15 cellular contexts compared by ENCODE assay signal in the genomic region with DNA sequence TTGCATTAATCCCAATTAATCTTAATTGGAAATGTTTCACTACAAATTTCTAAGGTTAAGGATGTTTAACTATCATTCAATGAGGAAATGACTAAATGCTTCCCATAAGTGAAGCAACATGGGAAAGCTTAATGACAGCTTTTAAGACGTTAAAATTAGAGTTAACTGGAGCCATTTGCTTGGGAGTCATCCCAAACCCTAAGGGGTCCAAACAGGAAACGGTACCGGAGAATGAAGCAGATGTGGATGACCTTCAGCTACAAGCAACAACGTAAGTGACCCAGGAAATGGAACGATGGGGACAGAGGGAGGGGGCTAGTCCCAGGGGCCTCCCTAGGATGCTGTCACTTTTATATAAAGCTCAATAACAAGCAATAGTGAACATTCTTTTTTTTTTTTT.
DNase-seq lines count a peak whose midpoint lies in the region; ATAC-seq and TF ChIP-seq lines count a peak whose summit lies in the region.
"Had no signal": no experiment of that assay in that cellular context is flagged by ENCODE, and none has a peak within 500 bp of the region (broad histone marks: within the 10 kb centered on the region; RNA-seq: fewer than 3 reads in every experiment).

No MANE protein-coding gene starts in this region.

- no peak overlapping the region for H3K4me3 ChIP-seq in CD8-positive, alpha-beta memory T cell (ENCODE audit: low read length)
- H3K4me3 ChIP-seq in spleen, result no peak overlapping the region
- H3K4me3 ChIP-seq: pancreas had no signal

- intact Hi-C loops in left ventricle myocardium superior (cut with micrococcal nuclease), result no loop called here
- intact Hi-C loops in spleen (cut with DNase I; ENCODE audit: low total_unique reads), result no loop called here

- H3K4me1 ChIP-seq in CD8-positive, alpha-beta memory T cell (ENCODE audit: insufficient read depth, low read length), result peaks cover 65% of the 10 kb centered on the region
- peaks cover 32 to 100% (median 82%) of the 10 kb centered on the region in 6 donors for H3K4me1 ChIP-seq in spleen

- no peak for ATAC-seq in T-helper 17 cell
- peak; percentile 28 for ATAC-seq in left ventricle myocardium superior
- no peak for ATAC-seq in GM21515 (IDR thresholded peaks at IDR 0.05; ENCODE audit: unreplicated experiment)
- ATAC-seq: stimulated activated naive CD8-positive, alpha-beta T cell treated with anti-CD3 and anti-CD28 coated beads, Interleukin-15, amount 100 ng/mL, for 72 hours had no signal

- TF ChIP-seq POLR2A in spleen (IDR thresholded peaks at IDR 0.05), result no peak

- POLR2A ChIA-PET in CD8-positive, alpha-beta memory T cell (lab: Charles Lee), result interaction anchor here (0.6 kb wide), 1 partner anchor 16 kb away, joined by 3 read pairs; no protein-coding TSS in a partner anchor

- H3K4me3 Mint-ChIP-seq in CD8-positive, alpha-beta memory T cell, result peak overlapping the region in 1 of 7 donors; percentile 39
- no peak overlapping the region for H3K4me3 Mint-ChIP-seq in T-helper 17 cell
- H3K4me3 Mint-ChIP-seq: activated CD4-positive, alpha-beta memory T cell treated with anti-CD3 and anti-CD28 coated beads for 36 hours; stimulated activated naive CD8-positive, alpha-beta T cell treated with anti-CD3 and anti-CD28 coated beads, Interleukin-15, amount 100 ng/mL, for 72 hours had no signal

- no peaks in the 10 kb centered on the region for H3K27me3 Mint-ChIP-seq in CD8-positive, alpha-beta memory T cell
- no peaks in the 10 kb centered on the region for H3K27me3 Mint-ChIP-seq in T-helper 17 cell
- H3K27me3 Mint-ChIP-seq: activated CD4-positive, alpha-beta memory T cell treated with anti-CD3 and anti-CD28 coated beads for 36 hours; stimulated activated naive CD8-positive, alpha-beta T cell treated with anti-CD3 and anti-CD28 coated beads, Interleukin-15, amount 100 ng/mL, for 72 hours had no signal

- H3K9me3 Mint-ChIP-seq in CD8-positive, alpha-beta memory T cell, result no peaks in the 10 kb centered on the region
- H3K9me3 Mint-ChIP-seq: activated CD4-positive, alpha-beta memory T cell treated with anti-CD3 and anti-CD28 coated beads for 36 hours; stimulated activated naive CD8-positive, alpha-beta T cell treated with anti-CD3 and anti-CD28 coated beads, Interleukin-15, amount 100 ng/mL, for 72 hours had no signal

- TF ChIP-seq CTCF in spleen (IDR thresholded peaks at IDR 0.05 in 8 of 11, conservative IDR thresholded peaks at IDR 0.05 in 3 of 11), result no peak

- H3K27ac Mint-ChIP-seq in CD8-positive, alpha-beta memory T cell, result peak overlapping the region in 7 of 8 donors; percentile 32 to 90 (median 85)
- H3K27ac Mint-ChIP-seq in T-helper 17 cell, result peak overlapping the region; percentile 88
- H3K27ac Mint-ChIP-seq: activated CD4-positive, alpha-beta memory T cell treated with anti-CD3 and anti-CD28 coated beads for 36 hours had no signal

- H3K27me3 ChIP-seq in CD8-positive, alpha-beta memory T cell (ENCODE audit: insufficient read depth, low read length, poor library complexity, severe bottlenecking), result no peaks in the 10 kb centered on the region
- H3K27me3 ChIP-seq in spleen (replicated peaks in 1 of 7), result no peaks in the 10 kb centered on the region
- H3K27me3 ChIP-seq: pancreas had no signal

- peaks cover 17% of the 10 kb centered on the region for H3K36me3 ChIP-seq in CD8-positive, alpha-beta memory T cell (ENCODE audit: insufficient read depth, low read length)
- peaks cover 0 to 44% (median 16%) of the 10 kb centered on the region in 6 donors for H3K36me3 ChIP-seq in spleen

- no peaks in the 10 kb centered on the region for H3K9me3 ChIP-seq in CD8-positive, alpha-beta memory T cell (ENCODE audit: low read length)
- H3K9me3 ChIP-seq in T-helper 17 cell (ENCODE audit: control insufficient read depth, low read length, poor library complexity, severe bottlenecking) (no peaks in the 10 kb centered on the region), spleen (no peaks in the 10 kb centered on the region)
- H3K9me3 ChIP-seq: pancreas had no signal

- H3K4me1 Mint-ChIP-seq in CD8-positive, alpha-beta memory T cell, result peaks cover 73 to 96% (median 86%) of the 10 kb centered on the region in 3 donors
- H3K4me1 Mint-ChIP-seq in T-helper 17 cell, result peaks cover 58% of the 10 kb centered on the region

- CTCF ChIA-PET in CD8-positive, alpha-beta memory T cell (lab: Charles Lee), result interaction anchor here (0.6 to 0.7 kb wide), 2 partner anchors 12 to 159 kb away, joined by 3 to 5 read pairs; no protein-coding TSS in a partner anchor

- no peak overlapping the region for H3K27ac ChIP-seq in CD8-positive, alpha-beta memory T cell (ENCODE audit: low read depth, low read length)
- peak overlapping the region in 7 of 8 donors; percentile 41 to 77 (median 51) for H3K27ac ChIP-seq in spleen
- H3K27ac ChIP-seq: pancreas had no signal

- 36 to 65% (median 50%) methylated on average over 5 of the region's 5 CpGs for WGBS in spleen, 5 donors

- H3K36me3 Mint-ChIP-seq in CD8-positive, alpha-beta memory T cell, result peaks cover 0 to 46% (median 10%) of the 10 kb centered on the region in 3 donors
- peaks cover under 1% of the 10 kb centered on the region for H3K36me3 Mint-ChIP-seq in T-helper 17 cell (ENCODE audit: low read depth)

- DNase-seq in CD8-positive, alpha-beta memory T cell, result no peak
- no peak for DNase-seq in T-helper 17 cell
- DNase-seq in left ventricle myocardium superior, result no peak
- no peak for DNase-seq in spleen
- no peak for DNase-seq in stimulated activated CD4-positive, alpha-beta T cell treated with anti-CD3 and anti-CD28 coated beads, Interleukin-2, amount 100 ng/mL, for 48 hours
- DNase-seq in NCI-H748 (lab: John Stamatoyannopoulos, UW; ENCODE audit: unreplicated experiment), result no peak
- no peak for DNase-seq in glomerular visceral epithelial cell (ENCODE audit: extremely low spot score)
- DNase-seq: activated CD4-positive, alpha-beta memory T cell treated with anti-CD3 and anti-CD28 coated beads for 36 hours; Karpas-422; NCI-H187; NK-92 treated with Interleukin-12 subunit alpha and Interleukin-12 subunit beta, amount 100 ng/mL, for 24 hours; pancreas; stimulated activated CD4-positive, alpha-beta T cell treated with anti-CD3 and anti-CD28 coated beads, Interleukin-4, amount 100 ng/mL, for 1 hour; stimulated activated naive CD8-positive, alpha-beta T cell treated with anti-CD3 and anti-CD28 coated beads, Interleukin-15, amount 100 ng/mL, for 72 hours had no signal
